In genomic region chr7:74324499-74325229, GRCh38 we compare ENCODE assay signal across 2 cellular contexts.
TF ChIP-seq lines count a peak whose summit lies in the region.

No MANE protein-coding gene starts in this region.

TF ChIP-seq in WTC11, 78 proteins besides CTCF, POLR2A, EP300 and RAD21:
- no peak for TF ChIP-seq ZNF219 (CRISPR knock-in tag; IDR thresholded peaks at IDR 0.05; ENCODE audit: borderline replicate concordance)
- no peak for TF ChIP-seq OVOL2 (CRISPR knock-in tag; IDR thresholded peaks at IDR 0.05; ENCODE audit: borderline replicate concordance)
- TF ChIP-seq TCF7 (CRISPR knock-in tag; IDR thresholded peaks at IDR 0.05; ENCODE audit: low read depth): no peak
- TF ChIP-seq ERG (CRISPR knock-in tag; IDR thresholded peaks at IDR 0.05): no peak
- no peak for TF ChIP-seq TEAD1 (CRISPR knock-in tag; IDR thresholded peaks at IDR 0.05)
- no peak for TF ChIP-seq ZNF425 (CRISPR knock-in tag; conservative IDR thresholded peaks at IDR 0.05)
- TF ChIP-seq, protein P1, sequence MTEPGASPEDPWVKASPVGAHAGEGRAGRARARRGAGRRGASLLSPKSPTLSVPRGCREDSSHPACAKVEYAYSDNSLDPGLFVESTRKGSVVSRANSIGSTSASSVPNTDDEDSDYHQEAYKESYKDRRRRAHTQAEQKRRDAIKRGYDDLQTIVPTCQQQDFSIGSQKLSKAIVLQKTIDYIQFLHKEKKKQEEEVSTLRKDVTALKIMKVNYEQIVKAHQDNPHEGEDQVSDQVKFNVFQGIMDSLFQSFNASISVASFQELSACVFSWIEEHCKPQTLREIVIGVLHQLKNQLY (CRISPR knock-in tag; IDR thresholded peaks at IDR 0.05): no peak
- TF ChIP-seq E2F5 (CRISPR knock-in tag; IDR thresholded peaks at IDR 0.05): no peak
- TF ChIP-seq, protein P2, sequence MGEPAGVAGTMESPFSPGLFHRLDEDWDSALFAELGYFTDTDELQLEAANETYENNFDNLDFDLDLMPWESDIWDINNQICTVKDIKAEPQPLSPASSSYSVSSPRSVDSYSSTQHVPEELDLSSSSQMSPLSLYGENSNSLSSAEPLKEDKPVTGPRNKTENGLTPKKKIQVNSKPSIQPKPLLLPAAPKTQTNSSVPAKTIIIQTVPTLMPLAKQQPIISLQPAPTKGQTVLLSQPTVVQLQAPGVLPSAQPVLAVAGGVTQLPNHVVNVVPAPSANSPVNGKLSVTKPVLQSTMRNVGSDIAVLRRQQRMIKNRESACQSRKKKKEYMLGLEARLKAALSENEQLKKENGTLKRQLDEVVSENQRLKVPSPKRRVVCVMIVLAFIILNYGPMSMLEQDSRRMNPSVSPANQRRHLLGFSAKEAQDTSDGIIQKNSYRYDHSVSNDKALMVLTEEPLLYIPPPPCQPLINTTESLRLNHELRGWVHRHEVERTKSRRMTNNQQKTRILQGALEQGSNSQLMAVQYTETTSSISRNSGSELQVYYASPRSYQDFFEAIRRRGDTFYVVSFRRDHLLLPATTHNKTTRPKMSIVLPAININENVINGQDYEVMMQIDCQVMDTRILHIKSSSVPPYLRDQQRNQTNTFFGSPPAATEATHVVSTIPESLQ (CRISPR knock-in tag; IDR thresholded peaks at IDR 0.05): no peak
- TF ChIP-seq ZNF263 (CRISPR knock-in tag; IDR thresholded peaks at IDR 0.05; ENCODE audit: low read depth): no peak
- no peak for TF ChIP-seq RELA (CRISPR knock-in tag; IDR thresholded peaks at IDR 0.05; ENCODE audit: borderline replicate concordance)
TF ChIP-seq in WTC11: peak in this region for 0.

TF ChIP-seq in H1, 55 proteins besides CTCF, POLR2A, EP300 and RAD21:
- TF ChIP-seq NRF1 (IDR thresholded peaks at IDR 0.05; ENCODE audit: low read depth, low read length) (no peak), EZH2 (IDR thresholded peaks at IDR 0.05; ENCODE audit: low read depth, low read length, severe bottlenecking) (no peak), POU5F1 (IDR thresholded peaks at IDR 0.05; ENCODE audit: low read depth, low read length) (no peak), GTF2F1 (IDR thresholded peaks at IDR 0.05; ENCODE audit: borderline replicate concordance, low read depth, low read length) (no peak), SIX5 (IDR thresholded peaks at IDR 0.05; ENCODE audit: low read depth, low read length) (no peak), CEBPB (IDR thresholded peaks at IDR 0.05; ENCODE audit: low read depth, low read length) (no peak), CHD1 (IDR thresholded peaks at IDR 0.05; ENCODE audit: low read depth, low read length) (no peak), EGR1 (IDR thresholded peaks at IDR 0.05; ENCODE audit: borderline replicate concordance, low read depth, low read length) (no peak), TCF12 (IDR thresholded peaks at IDR 0.05; ENCODE audit: low read depth, low read length) (no peak), RFX5 (IDR thresholded peaks at IDR 0.05; ENCODE audit: borderline replicate concordance, low read depth, low read length) (no peak), PHF8 (conservative IDR thresholded peaks at IDR 0.05; ENCODE audit: low read depth, low read length) (no peak), NANOG (IDR thresholded peaks at IDR 0.05; ENCODE audit: insufficient read depth, low read depth, low read length, poor library complexity, severe bottlenecking) (no peak)
TF ChIP-seq in H1: peak in this region for 0.
